1 cellular context compared by ENCODE assay signal in the genomic region with DNA sequence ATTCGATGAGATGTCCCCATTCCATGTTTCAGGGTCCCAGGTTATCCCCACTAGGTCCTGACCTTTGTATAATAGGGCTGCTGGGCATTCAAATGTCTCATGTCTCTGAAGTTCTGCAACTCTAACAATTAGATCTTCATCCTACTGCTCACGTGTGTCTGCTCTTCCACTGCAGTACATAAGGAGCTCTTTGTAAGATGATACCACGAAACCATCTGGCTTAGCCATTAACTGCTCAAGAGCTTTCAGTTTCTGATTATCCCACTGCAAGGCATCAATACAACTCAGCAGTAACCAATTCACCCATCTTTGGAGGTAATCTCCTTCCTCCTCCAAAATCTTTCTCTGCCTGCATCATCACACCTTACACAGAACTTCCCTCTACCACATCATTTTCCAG.
TF ChIP-seq lines count a peak whose summit lies in the region.

No MANE protein-coding gene starts in this region.

TF ChIP-seq in H1, 55 proteins besides CTCF, POLR2A, EP300 and RAD21 (continued from another document):
- TF ChIP-seq, protein P1, sequence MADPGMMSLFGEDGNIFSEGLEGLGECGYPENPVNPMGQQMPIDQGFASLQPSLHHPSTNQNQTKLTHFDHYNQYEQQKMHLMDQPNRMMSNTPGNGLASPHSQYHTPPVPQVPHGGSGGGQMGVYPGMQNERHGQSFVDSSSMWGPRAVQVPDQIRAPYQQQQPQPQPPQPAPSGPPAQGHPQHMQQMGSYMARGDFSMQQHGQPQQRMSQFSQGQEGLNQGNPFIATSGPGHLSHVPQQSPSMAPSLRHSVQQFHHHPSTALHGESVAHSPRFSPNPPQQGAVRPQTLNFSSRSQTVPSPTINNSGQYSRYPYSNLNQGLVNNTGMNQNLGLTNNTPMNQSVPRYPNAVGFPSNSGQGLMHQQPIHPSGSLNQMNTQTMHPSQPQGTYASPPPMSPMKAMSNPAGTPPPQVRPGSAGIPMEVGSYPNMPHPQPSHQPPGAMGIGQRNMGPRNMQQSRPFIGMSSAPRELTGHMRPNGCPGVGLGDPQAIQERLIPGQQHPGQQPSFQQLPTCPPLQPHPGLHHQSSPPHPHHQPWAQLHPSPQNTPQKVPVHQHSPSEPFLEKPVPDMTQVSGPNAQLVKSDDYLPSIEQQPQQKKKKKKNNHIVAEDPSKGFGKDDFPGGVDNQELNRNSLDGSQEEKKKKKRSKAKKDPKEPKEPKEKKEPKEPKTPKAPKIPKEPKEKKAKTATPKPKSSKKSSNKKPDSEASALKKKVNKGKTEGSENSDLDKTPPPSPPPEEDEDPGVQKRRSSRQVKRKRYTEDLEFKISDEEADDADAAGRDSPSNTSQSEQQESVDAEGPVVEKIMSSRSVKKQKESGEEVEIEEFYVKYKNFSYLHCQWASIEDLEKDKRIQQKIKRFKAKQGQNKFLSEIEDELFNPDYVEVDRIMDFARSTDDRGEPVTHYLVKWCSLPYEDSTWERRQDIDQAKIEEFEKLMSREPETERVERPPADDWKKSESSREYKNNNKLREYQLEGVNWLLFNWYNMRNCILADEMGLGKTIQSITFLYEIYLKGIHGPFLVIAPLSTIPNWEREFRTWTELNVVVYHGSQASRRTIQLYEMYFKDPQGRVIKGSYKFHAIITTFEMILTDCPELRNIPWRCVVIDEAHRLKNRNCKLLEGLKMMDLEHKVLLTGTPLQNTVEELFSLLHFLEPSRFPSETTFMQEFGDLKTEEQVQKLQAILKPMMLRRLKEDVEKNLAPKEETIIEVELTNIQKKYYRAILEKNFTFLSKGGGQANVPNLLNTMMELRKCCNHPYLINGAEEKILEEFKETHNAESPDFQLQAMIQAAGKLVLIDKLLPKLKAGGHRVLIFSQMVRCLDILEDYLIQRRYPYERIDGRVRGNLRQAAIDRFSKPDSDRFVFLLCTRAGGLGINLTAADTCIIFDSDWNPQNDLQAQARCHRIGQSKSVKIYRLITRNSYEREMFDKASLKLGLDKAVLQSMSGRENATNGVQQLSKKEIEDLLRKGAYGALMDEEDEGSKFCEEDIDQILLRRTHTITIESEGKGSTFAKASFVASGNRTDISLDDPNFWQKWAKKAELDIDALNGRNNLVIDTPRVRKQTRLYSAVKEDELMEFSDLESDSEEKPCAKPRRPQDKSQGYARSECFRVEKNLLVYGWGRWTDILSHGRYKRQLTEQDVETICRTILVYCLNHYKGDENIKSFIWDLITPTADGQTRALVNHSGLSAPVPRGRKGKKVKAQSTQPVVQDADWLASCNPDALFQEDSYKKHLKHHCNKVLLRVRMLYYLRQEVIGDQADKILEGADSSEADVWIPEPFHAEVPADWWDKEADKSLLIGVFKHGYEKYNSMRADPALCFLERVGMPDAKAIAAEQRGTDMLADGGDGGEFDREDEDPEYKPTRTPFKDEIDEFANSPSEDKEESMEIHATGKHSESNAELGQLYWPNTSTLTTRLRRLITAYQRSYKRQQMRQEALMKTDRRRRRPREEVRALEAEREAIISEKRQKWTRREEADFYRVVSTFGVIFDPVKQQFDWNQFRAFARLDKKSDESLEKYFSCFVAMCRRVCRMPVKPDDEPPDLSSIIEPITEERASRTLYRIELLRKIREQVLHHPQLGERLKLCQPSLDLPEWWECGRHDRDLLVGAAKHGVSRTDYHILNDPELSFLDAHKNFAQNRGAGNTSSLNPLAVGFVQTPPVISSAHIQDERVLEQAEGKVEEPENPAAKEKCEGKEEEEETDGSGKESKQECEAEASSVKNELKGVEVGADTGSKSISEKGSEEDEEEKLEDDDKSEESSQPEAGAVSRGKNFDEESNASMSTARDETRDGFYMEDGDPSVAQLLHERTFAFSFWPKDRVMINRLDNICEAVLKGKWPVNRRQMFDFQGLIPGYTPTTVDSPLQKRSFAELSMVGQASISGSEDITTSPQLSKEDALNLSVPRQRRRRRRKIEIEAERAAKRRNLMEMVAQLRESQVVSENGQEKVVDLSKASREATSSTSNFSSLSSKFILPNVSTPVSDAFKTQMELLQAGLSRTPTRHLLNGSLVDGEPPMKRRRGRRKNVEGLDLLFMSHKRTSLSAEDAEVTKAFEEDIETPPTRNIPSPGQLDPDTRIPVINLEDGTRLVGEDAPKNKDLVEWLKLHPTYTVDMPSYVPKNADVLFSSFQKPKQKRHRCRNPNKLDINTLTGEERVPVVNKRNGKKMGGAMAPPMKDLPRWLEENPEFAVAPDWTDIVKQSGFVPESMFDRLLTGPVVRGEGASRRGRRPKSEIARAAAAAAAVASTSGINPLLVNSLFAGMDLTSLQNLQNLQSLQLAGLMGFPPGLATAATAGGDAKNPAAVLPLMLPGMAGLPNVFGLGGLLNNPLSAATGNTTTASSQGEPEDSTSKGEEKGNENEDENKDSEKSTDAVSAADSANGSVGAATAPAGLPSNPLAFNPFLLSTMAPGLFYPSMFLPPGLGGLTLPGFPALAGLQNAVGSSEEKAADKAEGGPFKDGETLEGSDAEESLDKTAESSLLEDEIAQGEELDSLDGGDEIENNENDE (IDR thresholded peaks at IDR 0.05; ENCODE audit: insufficient replicate concordance, low read length): no peak
- TF ChIP-seq NANOG (IDR thresholded peaks at IDR 0.05; ENCODE audit: insufficient read depth, low read depth, low read length, poor library complexity, severe bottlenecking) (no peak), EGR1 (IDR thresholded peaks at IDR 0.05; ENCODE audit: borderline replicate concordance, low read depth, low read length) (no peak), SP2 (IDR thresholded peaks at IDR 0.05; ENCODE audit: low read length) (no peak), TAF7 (optimal IDR thresholded peaks at IDR 0.05; ENCODE audit: borderline replicate concordance, low read depth, low read length) (no peak), RXRA (IDR thresholded peaks at IDR 0.05; ENCODE audit: insufficient read depth, low read depth, low read length) (no peak), RBBP5 (IDR thresholded peaks at IDR 0.05; ENCODE audit: borderline replicate concordance, low read depth, low read length) (no peak), GTF2F1 (IDR thresholded peaks at IDR 0.05; ENCODE audit: borderline replicate concordance, low read depth, low read length) (no peak), ASH2L (IDR thresholded peaks at IDR 0.05; ENCODE audit: low read length) (no peak), FOSL1 (IDR thresholded peaks at IDR 0.05; ENCODE audit: insufficient read depth, low read depth, low read length) (no peak)
- TF ChIP-seq, protein P2, sequence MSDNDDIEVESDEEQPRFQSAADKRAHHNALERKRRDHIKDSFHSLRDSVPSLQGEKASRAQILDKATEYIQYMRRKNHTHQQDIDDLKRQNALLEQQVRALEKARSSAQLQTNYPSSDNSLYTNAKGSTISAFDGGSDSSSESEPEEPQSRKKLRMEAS (IDR thresholded peaks at IDR 0.05): no peak
